In genomic region chr7:106345421-106346166, GRCh38 we compare ENCODE assay signal across 8 cellular contexts.
A peak's percentile ranks its signal among the peaks of the same experiment; 100 is the strongest.
DNase-seq lines count a peak whose midpoint lies in the region; ATAC-seq lines count a peak whose summit lies in the region.
"Had no signal": no experiment of that assay in that cellular context is flagged by ENCODE, and none has a peak within 500 bp of the region (broad histone marks: within the 10 kb centered on the region; RNA-seq: fewer than 3 reads in every experiment).

No MANE protein-coding gene starts in this region.

- H3K27me3 Mint-ChIP-seq in dendritic cell treated with granulocyte-macrophage colony-stimulating factor and Interleukin-4, amounts not matched to agents 40 ng/mL and 50 ng/mL, for 4 days = no peaks in the 10 kb centered on the region

- DNase-seq in SW480 (ENCODE audit: low spot score) = peak; percentile 40
- DNase-seq in stimulated activated CD8-positive, alpha-beta memory T cell treated with anti-CD3 and anti-CD28 coated beads, Interleukin-12 subunit alpha, Interleukin-12 subunit beta, amount 100 ng/mL, for 24 hours (ENCODE audit: extremely low read depth) = peak; percentile 36
- no peak for DNase-seq in NCI-H526 (lab: John Stamatoyannopoulos, UW)
- DNase-seq in D341Med (ENCODE audit: low spot score) = no peak
- no peak for DNase-seq in C1 segment of cervical spinal cord (lab: John Stamatoyannopoulos, UW)
- DNase-seq: NCI-H1930 had no signal

- H3K4me3 Mint-ChIP-seq in dendritic cell treated with granulocyte-macrophage colony-stimulating factor and Interleukin-4, amounts not matched to agents 40 ng/mL and 50 ng/mL, for 4 days = no peak overlapping the region

- peaks cover 24% of the 10 kb centered on the region for H3K36me3 Mint-ChIP-seq in dendritic cell treated with granulocyte-macrophage colony-stimulating factor and Interleukin-4, amounts not matched to agents 40 ng/mL and 50 ng/mL, for 4 days (ENCODE audit: low read depth)

- intact Hi-C loops in dendritic cell treated with granulocyte-macrophage colony-stimulating factor and Interleukin-4, amounts not matched to agents 40 ng/mL and 50 ng/mL, for 4 days (cut with micrococcal nuclease) = loop anchor here (1.0 to 2.0 kb wide), 4 partner anchors 19 to 79 kb away; no protein-coding TSS in a partner anchor

- H3K9me3 Mint-ChIP-seq in dendritic cell treated with granulocyte-macrophage colony-stimulating factor and Interleukin-4, amounts not matched to agents 40 ng/mL and 50 ng/mL, for 4 days = peaks cover 70% of the 10 kb centered on the region

- peaks cover 45% of the 10 kb centered on the region for H3K4me1 Mint-ChIP-seq in dendritic cell treated with granulocyte-macrophage colony-stimulating factor and Interleukin-4, amounts not matched to agents 40 ng/mL and 50 ng/mL, for 4 days (ENCODE audit: low read depth)

- peak overlapping the region; percentile 91 for H3K27ac Mint-ChIP-seq in dendritic cell treated with granulocyte-macrophage colony-stimulating factor and Interleukin-4, amounts not matched to agents 40 ng/mL and 50 ng/mL, for 4 days

- peak; percentile 25 for ATAC-seq in HG02938 (IDR thresholded peaks at IDR 0.05; ENCODE audit: unreplicated experiment)

Comparison
In these comparisons a context has a peak if more than half of its experiments do, and no peak if none do; other contexts are left out.
1. DNase-seq: peak in SW480 (single experiment) and stimulated activated CD8-positive, alpha-beta memory T cell treated with anti-CD3 and anti-CD28 coated beads, Interleukin-12 subunit alpha, Interleukin-12 subunit beta, amount 100 ng/mL, for 24 hours (single experiment); none in NCI-H526 (0 of 2), D341Med (single experiment) and C1 segment of cervical spinal cord (0 of 14).